In genomic region chr1:159207774-159208459, GRCh38 we compare ENCODE assay signal across 17 cellular contexts. TPM values are rescaled to one million over a fixed set of nuclear protein-coding genes. Genes with fewer than 3 reads are reported as not detected.
DNase-seq lines count a peak whose midpoint lies in the region; ATAC-seq, FAIRE-seq and TF ChIP-seq lines count a peak whose summit lies in the region.
"Had no signal": no experiment of that assay in that cellular context is flagged by ENCODE, and none has a peak within 500 bp of the region (broad histone marks: within the 10 kb centered on the region; RNA-seq: fewer than 3 reads in every experiment).

No MANE protein-coding gene starts in this region.

- no peak for FAIRE-seq in A549 (lab: Jason Lieb, UNC)
- FAIRE-seq: bronchial epithelial cell, G401.6 had no signal

- intact Hi-C loops in Calu3 (cut with micrococcal nuclease; ENCODE audit: unreplicated experiment), result no loop called here

- CTCF ChIA-PET in A549 (lab: Yijun Ruan, JAX), result interaction anchor here (0.6 to 12.4 kb wide), 6 partner anchors 9 to 800 kb away, joined by 3 to 186 read pairs (median 18); no protein-coding TSS in a partner anchor
- CTCF ChIA-PET in Calu3 (lab: Charles Lee), result interaction anchor here (0.6 to 1.2 kb wide), 3 partner anchors 12 to 76 kb away, joined by 3 to 9 read pairs (median 3); no protein-coding TSS in a partner anchor

- no peaks in the 10 kb centered on the region for H3K9me3 Mint-ChIP-seq in activated T-helper 17 cell treated with anti-CD3 and anti-CD28 coated beads, Interleukin-2, amount 50 U/mL, for 72 hours
- H3K9me3 Mint-ChIP-seq in Calu3 (ENCODE audit: low read depth, unreplicated experiment) (no peaks in the 10 kb centered on the region), HFFc6 (no peaks in the 10 kb centered on the region)
- H3K9me3 Mint-ChIP-seq: activated naive CD4-positive, alpha-beta T cell treated with anti-CD3 and anti-CD28 coated beads, Interleukin-2, amount 50 U/mL, for 72 hours; T-helper 1 cell treated with Interleukin-12 subunit alpha and Interleukin-12 subunit beta and Interleukin-4 antibody, amounts not matched to agents 30 μg/mL and 1 μg/mL, for 36 hours had no signal

- H3K4me3 ChIP-seq in A549, result no peak overlapping the region
- peak overlapping the region; percentile 44 for H3K4me3 ChIP-seq in HUES64 (ENCODE audit: low read length)

- POLR2A ChIA-PET in A549 (lab: Yijun Ruan, JAX), result no interaction called here

- H3K36me3 Mint-ChIP-seq in activated T-helper 17 cell treated with anti-CD3 and anti-CD28 coated beads, Interleukin-2, amount 50 U/mL, for 72 hours (ENCODE audit: low read depth), result no peaks in the 10 kb centered on the region
- no peaks in the 10 kb centered on the region for H3K36me3 Mint-ChIP-seq in Calu3 (ENCODE audit: insufficient read depth, unreplicated experiment)
- H3K36me3 Mint-ChIP-seq in HFFc6 (ENCODE audit: low read depth), result no peaks in the 10 kb centered on the region
- H3K36me3 Mint-ChIP-seq: activated naive CD4-positive, alpha-beta T cell treated with anti-CD3 and anti-CD28 coated beads, Interleukin-2, amount 50 U/mL, for 72 hours had no signal

- H3K4me3 Mint-ChIP-seq in activated T-helper 17 cell treated with anti-CD3 and anti-CD28 coated beads, Interleukin-2, amount 50 U/mL, for 72 hours, result no peak overlapping the region
- H3K4me3 Mint-ChIP-seq in Calu3 (ENCODE audit: low read depth, unreplicated experiment) (no peak overlapping the region), HFFc6 (no peak overlapping the region)
- H3K4me3 Mint-ChIP-seq: T-helper 1 cell treated with Interleukin-12 subunit alpha and Interleukin-12 subunit beta and Interleukin-4 antibody, amounts not matched to agents 30 μg/mL and 1 μg/mL, for 36 hours had no signal

- H3K9me3 ChIP-seq in A549, result no peaks in the 10 kb centered on the region
- no peaks in the 10 kb centered on the region for H3K9me3 ChIP-seq in HUES64 (ENCODE audit: insufficient read depth, low read depth, low read length)
- H3K9me3 ChIP-seq: gastrocnemius medialis had no signal

- no peak for TF ChIP-seq POLR2A in A549 (IDR thresholded peaks at IDR 0.05; ENCODE audit: low read length)

- no peak overlapping the region for H3K27ac Mint-ChIP-seq in activated T-helper 17 cell treated with anti-CD3 and anti-CD28 coated beads, Interleukin-2, amount 50 U/mL, for 72 hours
- H3K27ac Mint-ChIP-seq in Calu3 (ENCODE audit: unreplicated experiment), result no peak overlapping the region
- H3K27ac Mint-ChIP-seq in HFFc6, result no peak overlapping the region
- H3K27ac Mint-ChIP-seq: activated naive CD4-positive, alpha-beta T cell treated with anti-CD3 and anti-CD28 coated beads, Interleukin-2, amount 50 U/mL, for 72 hours; T-helper 1 cell treated with Interleukin-12 subunit alpha and Interleukin-12 subunit beta and Interleukin-4 antibody, amounts not matched to agents 30 μg/mL and 1 μg/mL, for 36 hours had no signal

- no peaks in the 10 kb centered on the region for H3K27me3 ChIP-seq in HUES64 (ENCODE audit: insufficient read depth, low read length)

- no peak overlapping the region for H3K4me2 ChIP-seq in A549

- H3K4me1 ChIP-seq in A549 (peaks cover 13% of the 10 kb centered on the region; the same call in 1 of the 3 replicates), HUES64 (ENCODE audit: insufficient read depth, low read length) (peaks cover 7% of the 10 kb centered on the region; the same call in 1 of the 2 replicates)

- H3K27ac ChIP-seq in A549, result no peak overlapping the region
- H3K27ac ChIP-seq in HUES64 (ENCODE audit: low read depth, low read length), result no peak overlapping the region
- H3K27ac ChIP-seq: gastrocnemius medialis, RWPE1 had no signal

- peaks cover 80% of the 10 kb centered on the region for H3K27me3 Mint-ChIP-seq in activated T-helper 17 cell treated with anti-CD3 and anti-CD28 coated beads, Interleukin-2, amount 50 U/mL, for 72 hours
- H3K27me3 Mint-ChIP-seq in Calu3 (ENCODE audit: unreplicated experiment), result peaks cover 99% of the 10 kb centered on the region
- peaks cover 50% of the 10 kb centered on the region for H3K27me3 Mint-ChIP-seq in HFFc6 (ENCODE audit: insufficient read depth)

- 40% methylated on average over 11 of the region's 11 CpGs for WGBS in A549 (ENCODE audit: missing lambda C conversion rate)
- WGBS in HUES64, result 30% methylated on average over 11 of the region's 11 CpGs

- H3K9ac ChIP-seq in HUES64 (ENCODE audit: low read depth, low read length), result no peak overlapping the region

- no peak for TF ChIP-seq RAD21 in A549 (conservative IDR thresholded peaks at IDR 0.05 in 1 of 2, IDR thresholded peaks at IDR 0.05 in 1 of 2)

- TF ChIP-seq CTCF in A549 (IDR thresholded peaks at IDR 0.05) (no peak), Calu3 (IDR thresholded peaks at IDR 0.05; ENCODE audit: unreplicated experiment) (no peak), HFFc6 (IDR thresholded peaks at IDR 0.05) (no peak)

- no TSS peak for BruUV-seq in Calu3 (replicated peaks; lab: Mats Ljungman, UMichigan)

- DNase-seq in A549 (ENCODE audit: low read depth in 1 of 2, low spot score in 1 of 2), result no peak
- peak; percentile 67 to 86 for DNase-seq in cerebellar nuclear complex (lab: John Stamatoyannopoulos, UW)
- DNase-seq in left kidney (ENCODE audit: low read depth, low spot score), result peak; percentile 73
- DNase-seq in GM19238 (ENCODE audit: insufficient read length, low spot score), result no peak
- DNase-seq in Calu3, result no peak
- DNase-seq in HFFc6, result no peak
- DNase-seq: gastrocnemius medialis, NCI-H1694 treated with DMSO at 0.1 percent for 48 hours, NCI-H526 treated with DMSO at 0.1 percent for 48 hours had no signal

- H3K4me1 Mint-ChIP-seq in activated T-helper 17 cell treated with anti-CD3 and anti-CD28 coated beads, Interleukin-2, amount 50 U/mL, for 72 hours, result peaks cover 10% of the 10 kb centered on the region
- H3K4me1 Mint-ChIP-seq in Calu3 (ENCODE audit: low read depth, unreplicated experiment) (peaks cover 8% of the 10 kb centered on the region), HFFc6 (ENCODE audit: low read depth) (peaks cover 18% of the 10 kb centered on the region)

- ATAC-seq in A549, result no peak
- ATAC-seq in activated T-helper 17 cell treated with anti-CD3 and anti-CD28 coated beads, Interleukin-2, amount 50 U/mL, for 72 hours (replicated peaks), result no peak
- ATAC-seq: gastrocnemius medialis had no signal

- no peak for TF ChIP-seq EP300 in A549 (IDR thresholded peaks at IDR 0.05)

- H3K36me3 ChIP-seq in HUES64 (ENCODE audit: insufficient read depth, low read length), result no peaks in the 10 kb centered on the region
- H3K36me3 ChIP-seq: gastrocnemius medialis had no signal

TF ChIP-seq in A549, 52 proteins besides CTCF, POLR2A, EP300 and RAD21 (continues in another document):
- TF ChIP-seq CHD4 (IDR thresholded peaks at IDR 0.05; ENCODE audit: borderline replicate concordance), result no peak
- TF ChIP-seq REST (IDR thresholded peaks at IDR 0.05), result peak; percentile 69

RNA-seq across cellular contexts. Expression of gene ACKR1, which starts 3.2 kb away (rescaled TPM):
- polyA plus RNA-seq in A549 (2011; rRNA removed) (not detected in 2 replicates), A549 (2017; fragmentation: RNase III; extraction: RNeasy Plus Mini Kit Qiagen cat#74134 plus additional on column Dnase treatment) (not detected in 3 replicates)
- not detected in 2 replicates for polyA plus RNA-seq in A549 (2012; cell fraction: cytosol; rRNA removed)
- polyA plus RNA-seq in A549 (2012; cell fraction: nucleus; rRNA removed), result 0.04 TPM in 1 of 2 replicates, not detected in the other
- not detected in 2 replicates for polyA minus RNA-seq in A549 (2011; rRNA and poly(A)+ RNA removed)
- polyA plus RNA-seq in HUES64 (2013, experiment 1 of 2), result 0.40 TPM
- polyA plus RNA-seq in HUES64 (2013, experiment 2 of 2), result 0.32 TPM
- not detected for total RNA-seq in activated T-helper 17 cell treated with anti-CD3 and anti-CD28 coated beads, Interleukin-2, amount 50 U/mL, for 72 hours
- total RNA-seq in Calu3 (2022), result not detected in 2 replicates
- not detected for total RNA-seq in HFFc6 (2021; fragmentation: NEBNext Ultra II Directional; extraction: Animal tissue kit (Norgen Biotek cat#: 25700))
- total RNA-seq: activated naive CD4-positive, alpha-beta T cell treated with anti-CD3 and anti-CD28 coated beads, Interleukin-2, amount 50 U/mL, for 72 hours; bronchial epithelial cell had no signal
- polyA plus RNA-seq: AG04450 had no signal

RNA-seq across cellular contexts. Expression of gene CADM3, which starts 36.5 kb away (rescaled TPM):
- polyA plus RNA-seq in A549 (2011; rRNA removed) (0.13 and 0.16 TPM in 2 replicates), A549 (2017; fragmentation: RNase III; extraction: RNeasy Plus Mini Kit Qiagen cat#74134 plus additional on column Dnase treatment) (0.05 to 0.10 TPM (median 0.10 TPM) in 3 replicates)
- polyA plus RNA-seq in A549 (2012; cell fraction: cytosol; rRNA removed), result 0.08 TPM in 2 replicates
- 0.06 and 0.08 TPM in 2 replicates for polyA plus RNA-seq in A549 (2012; cell fraction: nucleus; rRNA removed)
- 0.05 TPM in 1 of 2 replicates, not detected in the other for polyA minus RNA-seq in A549 (2011; rRNA and poly(A)+ RNA removed)
- polyA plus RNA-seq in HUES64 (2013, experiment 1 of 2), result 5.2 TPM
- 6.8 TPM for polyA plus RNA-seq in HUES64 (2013, experiment 2 of 2)
- not detected for total RNA-seq in activated T-helper 17 cell treated with anti-CD3 and anti-CD28 coated beads, Interleukin-2, amount 50 U/mL, for 72 hours
- total RNA-seq in Calu3 (2022), result not detected in 2 replicates
- under 1 TPM in 4 of 6 experiments, not detected in 2; 0.06 to 0.24 (median 0.17) TPM for total RNA-seq in HFFc6 (2021; fragmentation: NEBNext Ultra II Directional; extraction: Animal tissue kit (Norgen Biotek cat#: 25700))
- total RNA-seq: activated naive CD4-positive, alpha-beta T cell treated with anti-CD3 and anti-CD28 coated beads, Interleukin-2, amount 50 U/mL, for 72 hours; bronchial epithelial cell had no signal

Comparison
In these comparisons a context has a peak if more than half of its experiments do, and no peak if none do; other contexts are left out.
1. DNase-seq: peak in cerebellar nuclear complex (2 of 2) and left kidney (single experiment); none in A549 (0 of 2), GM19238 (single experiment), Calu3 (single experiment) and HFFc6 (single experiment).